ENCODE assay signal across 19 cellular contexts in the genomic region with DNA sequence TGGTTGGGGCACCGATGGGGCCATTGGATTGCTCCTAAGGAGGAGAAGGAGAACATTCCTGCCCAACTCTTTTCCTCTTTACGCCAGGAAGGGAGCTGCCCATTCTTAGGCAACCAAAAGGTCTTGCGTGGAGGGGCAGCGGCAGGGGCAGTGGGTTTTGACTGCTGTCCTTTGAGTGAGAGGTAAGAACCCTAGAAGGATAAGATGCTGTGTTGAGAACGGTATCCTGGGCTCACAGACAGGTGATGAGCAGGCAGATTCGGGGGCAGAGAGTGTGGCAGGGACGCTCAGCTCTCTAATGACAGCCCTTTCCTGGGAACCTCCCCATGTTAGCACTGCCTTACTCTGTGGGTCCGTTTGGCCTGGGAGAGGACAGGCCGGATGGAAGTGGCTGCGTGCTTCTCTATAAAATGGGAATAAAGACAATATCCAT. TPM values are rescaled to one million over a fixed set of nuclear protein-coding genes. Genes with fewer than 3 reads are reported as not detected.
"Had no signal": no experiment of that assay in that cellular context is flagged by ENCODE, and none has a peak within 500 bp of the region (broad histone marks: within the 10 kb centered on the region; RNA-seq: fewer than 3 reads in every experiment).

No MANE protein-coding gene starts in this region.

- H3K4me1 ChIP-seq: psoas muscle had no signal

- H3K27me3 ChIP-seq: thyroid gland had no signal

- DNase-seq: cortex of kidney; effector memory CD4-positive, alpha-beta T cell; hippocampal formation; kidney glomerular epithelial cell; stimulated activated CD4-positive, alpha-beta T cell treated with anti-CD3 and anti-CD28 coated beads, Interleukin-12 subunit alpha, Interleukin-12 subunit beta, amount 100 ng/mL, for 4 hours; stimulated activated naive CD4-positive, alpha-beta T cell treated with Interleukin-2 at 50 U/mL for 16 hours; thyroid gland had no signal

- H3K9me3 ChIP-seq: heart left ventricle, psoas muscle, thyroid gland had no signal

- H3K27ac ChIP-seq: heart left ventricle, parathyroid adenoma, psoas muscle, skin epidermis, thyroid gland had no signal

- H3K4me3 ChIP-seq: heart left ventricle, psoas muscle, skin epidermis, thyroid gland had no signal

- ATAC-seq: esophagus mucosa; heart left ventricle; left lobe of liver; natural killer cell treated with Interleukin-12 subunit alpha and Interleukin-12 subunit beta and Interleukin-15 and Interleukin-18, amount 100 ng/mL, for 72 hours; psoas muscle; sciatic nerve had no signal

- H3K36me3 ChIP-seq: heart left ventricle, thyroid gland had no signal

RNA-seq across cellular contexts. Expression of gene LRTM2, which starts 13.2 kb away (rescaled TPM):
- total RNA-seq: esophagus mucosa; fibroblast of lung; glomerular endothelial cell; heart left ventricle; left lobe of liver; lower leg skin; natural killer cell treated with Interleukin-12 subunit alpha and Interleukin-12 subunit beta and Interleukin-15 and Interleukin-18, amount 100 ng/mL, for 72 hours; omental fat pad; psoas muscle; sciatic nerve; thyroid gland had no signal
- polyA plus RNA-seq: fibroblast of lung, heart left ventricle, psoas muscle had no signal
